In genomic region chr12:2892246-2892645, GRCh38 we compare ENCODE assay signal across 12 cellular contexts. TPM values are rescaled to one million over a fixed set of nuclear protein-coding genes. Genes with fewer than 3 reads are reported as not detected.
A peak's percentile ranks its signal among the peaks of the same experiment; 100 is the strongest.
DNase-seq lines count a peak whose midpoint lies in the region; ATAC-seq and TF ChIP-seq lines count a peak whose summit lies in the region.
"Had no signal": no experiment of that assay in that cellular context is flagged by ENCODE, and none has a peak within 500 bp of the region (broad histone marks: within the 10 kb centered on the region; RNA-seq: fewer than 3 reads in every experiment).

No MANE protein-coding gene starts in this region.

- DNase-seq in GM23338 (ENCODE audit: low spot score) (no peak), OCI-M1 (lab: John Stamatoyannopoulos, UW) (no peak), T1000 (lab: John Stamatoyannopoulos, UW) (no peak)
- DNase-seq in activated naive CD8-positive, alpha-beta T cell treated with anti-CD3 and anti-CD28 coated beads, Interleukin-2, amount 10 ng/mL, durations not matched to agents 7 days and 5 days: no peak
- DNase-seq: activated B cell treated with CpG ODN at 0.5 μM for 24 hours, NCI-H69 had no signal

- ATAC-seq in GM23338: no peak
- ATAC-seq in activated naive CD8-positive, alpha-beta T cell treated with anti-CD3 and anti-CD28 coated beads, Interleukin-2, amount 10 ng/mL, durations not matched to agents 7 days and 5 days (ENCODE audit: low read depth): no peak
- ATAC-seq in HG02610 (IDR thresholded peaks at IDR 0.05; ENCODE audit: unreplicated experiment): no peak
- ATAC-seq in HG03520 (IDR thresholded peaks at IDR 0.05; ENCODE audit: unreplicated experiment): no peak

- H3K9me3 Mint-ChIP-seq in GM23338: peaks cover 3% of the 10 kb centered on the region; the same call in 1 of the 3 replicates
- no peaks in the 10 kb centered on the region for H3K9me3 Mint-ChIP-seq in activated naive CD8-positive, alpha-beta T cell treated with anti-CD3 and anti-CD28 coated beads, Interleukin-2, amount 10 ng/mL, durations not matched to agents 7 days and 5 days
- H3K9me3 Mint-ChIP-seq: activated B cell treated with CpG ODN at 0.5 μM for 24 hours had no signal

- H3K36me3 ChIP-seq in ACC112 (ENCODE audit: insufficient read depth, low read length) (0 out of 2 replicates have a peak, but pooled peaks cover 3% of the 10 kb centered on the region), GM23338 (ENCODE audit: insufficient read depth) (peaks cover 16% of the 10 kb centered on the region; the same call in 1 of the 2 replicates), mesodermal cell (ENCODE audit: control insufficient read depth, insufficient read depth, low read length) (peaks cover 29% of the 10 kb centered on the region)

- H3K4me3 ChIP-seq in ACC112 (ENCODE audit: low read depth, low read length) (peak overlapping the region; percentile 85), GM23338 (0 out of 2 replicates have a peak overlapping the region, but pooled peaks have one; percentile 90), mesodermal cell (ENCODE audit: extremely low read depth, insufficient read depth, low read length, poor library complexity, severe bottlenecking) (peak overlapping the region; percentile 80)

- POLR2A ChIA-PET in activated naive CD8-positive, alpha-beta T cell treated with anti-CD3 and anti-CD28 coated beads, Interleukin-2, amount 10 ng/mL, durations not matched to agents 7 days and 5 days (lab: Charles Lee): no interaction called here

- peak overlapping the region; percentile 90; the same call in 1 of the 2 replicates for H3K4me2 ChIP-seq in GM23338

- peaks cover 10% of the 10 kb centered on the region; the same call in 1 of the 2 replicates for H4K20me1 ChIP-seq in GM23338 (replicated peaks; ENCODE audit: insufficient read depth)

- H3K4me1 Mint-ChIP-seq in GM23338: peaks cover 16% of the 10 kb centered on the region
- H3K4me1 Mint-ChIP-seq in activated naive CD8-positive, alpha-beta T cell treated with anti-CD3 and anti-CD28 coated beads, Interleukin-2, amount 10 ng/mL, durations not matched to agents 7 days and 5 days: peaks cover 24% of the 10 kb centered on the region

- no peaks in the 10 kb centered on the region for H3K9me2 ChIP-seq in GM23338 (ENCODE audit: insufficient read depth)

- peaks cover 21% of the 10 kb centered on the region for H3F3A ChIP-seq in GM23338 (replicated peaks; ENCODE audit: low read depth)

- H3K4me1 ChIP-seq in ACC112 (ENCODE audit: control insufficient read depth, insufficient read depth, low read length, unreplicated experiment): peaks cover 22% of the 10 kb centered on the region
- H3K4me1 ChIP-seq in GM23338 (ENCODE audit: insufficient read depth): peaks cover 3% of the 10 kb centered on the region
- H3K4me1 ChIP-seq in mesodermal cell (ENCODE audit: control insufficient read depth, insufficient read depth, low read length, poor library complexity, severe bottlenecking): no peaks in the 10 kb centered on the region

- peaks cover 21% of the 10 kb centered on the region for H3K36me3 Mint-ChIP-seq in GM23338 (ENCODE audit: low read depth)
- H3K36me3 Mint-ChIP-seq in activated naive CD8-positive, alpha-beta T cell treated with anti-CD3 and anti-CD28 coated beads, Interleukin-2, amount 10 ng/mL, durations not matched to agents 7 days and 5 days: peaks cover 8% of the 10 kb centered on the region

- H3K4me3 Mint-ChIP-seq in GM23338: peak overlapping the region; percentile 91
- peak overlapping the region; percentile 28 for H3K4me3 Mint-ChIP-seq in activated naive CD8-positive, alpha-beta T cell treated with anti-CD3 and anti-CD28 coated beads, Interleukin-2, amount 10 ng/mL, durations not matched to agents 7 days and 5 days

- no peak for TF ChIP-seq CTCF in GM23338 (conservative IDR thresholded peaks at IDR 0.05; ENCODE audit: low read depth in 2 of 2)

- peaks cover 19% of the 10 kb centered on the region for H3K27me3 Mint-ChIP-seq in GM23338 (ENCODE audit: insufficient read depth, low read depth, poor library complexity)
- no peaks in the 10 kb centered on the region for H3K27me3 Mint-ChIP-seq in activated naive CD8-positive, alpha-beta T cell treated with anti-CD3 and anti-CD28 coated beads, Interleukin-2, amount 10 ng/mL, durations not matched to agents 7 days and 5 days
- H3K27me3 Mint-ChIP-seq: activated B cell treated with CpG ODN at 0.5 μM for 24 hours had no signal

- H3K27ac Mint-ChIP-seq in GM23338: no peak overlapping the region
- no peak overlapping the region for H3K27ac Mint-ChIP-seq in activated naive CD8-positive, alpha-beta T cell treated with anti-CD3 and anti-CD28 coated beads, Interleukin-2, amount 10 ng/mL, durations not matched to agents 7 days and 5 days

- no peaks in the 10 kb centered on the region for H3K9me3 ChIP-seq in mesodermal cell (ENCODE audit: control insufficient read depth, low read length)

- H3K27me3 ChIP-seq in ACC112 (ENCODE audit: insufficient read depth, low read length) (no peaks in the 10 kb centered on the region), GM23338 (ENCODE audit: insufficient read depth) (no peaks in the 10 kb centered on the region)

- peaks cover 47% of the 10 kb centered on the region for H3K79me2 ChIP-seq in ACC112 (ENCODE audit: control insufficient read depth, insufficient read depth, low read length, unreplicated experiment)
- peaks cover 29% of the 10 kb centered on the region for H3K79me2 ChIP-seq in GM23338 (replicated peaks; ENCODE audit: insufficient read depth)

- 85 to 88% methylated on average over 6 to 10 of the region's 12 CpGs for WGBS in mesodermal cell (ENCODE audit: insufficient coverage in 2 of 2), 2 experiments

- H3K27ac ChIP-seq in ACC112 (ENCODE audit: low read depth, low read length) (peak overlapping the region; percentile 81), GM23338 (ENCODE audit: low read depth) (no peak overlapping the region), mesodermal cell (ENCODE audit: low read depth, low read length, severe bottlenecking) (no peak overlapping the region)

- H2AFZ ChIP-seq in ACC112 (ENCODE audit: low read length, unreplicated experiment) (no peak overlapping the region), GM23338 (no peak overlapping the region)

TF ChIP-seq in GM23338, 12 proteins besides CTCF, POLR2A, EP300 and RAD21:
- TF ChIP-seq NANOG (IDR thresholded peaks at IDR 0.05; ENCODE audit: borderline replicate concordance): no peak
- no peak for TF ChIP-seq EZH2phosphoT487 (IDR thresholded peaks at IDR 0.05; ENCODE audit: unreplicated experiment)
- no peak for TF ChIP-seq STAT1 (IDR thresholded peaks at IDR 0.05; ENCODE audit: unreplicated experiment)
- no peak for TF ChIP-seq POLR2AphosphoS5 (IDR thresholded peaks at IDR 0.05; ENCODE audit: low read depth)
- TF ChIP-seq ZNF331 (CRISPR knock-in tag; IDR thresholded peaks at IDR 0.05; ENCODE audit: low read depth): no peak
- TF ChIP-seq ETS1 (IDR thresholded peaks at IDR 0.05): no peak
- no peak for TF ChIP-seq CREB1 (CRISPR knock-in tag; IDR thresholded peaks at IDR 0.05; ENCODE audit: low read depth)
TF ChIP-seq in GM23338: peak in this region for 0.

RNA-seq across cellular contexts. Expression of gene TULP3, which starts 1.6 kb away (rescaled TPM):
- total RNA-seq in GM23338 (2014; rRNA removed; shearing (Covaris generic)): 17.5 and 18.8 TPM in 2 replicates
- polyA plus RNA-seq in GM23338 (2016; fragmentation: Nextera tagmentation; extraction: Ambion mirVana): 11.6 and 15.1 TPM in 2 replicates
- 1 to 10 TPM; 8.1 TPM for total RNA-seq in activated naive CD8-positive, alpha-beta T cell treated with anti-CD3 and anti-CD28 coated beads, Interleukin-2, amount 10 ng/mL, durations not matched to agents 7 days and 5 days
- polyA plus RNA-seq in mesodermal cell (2013, experiment 1 of 2): 36.4 TPM
- 34.4 TPM for polyA plus RNA-seq in mesodermal cell (2013, experiment 2 of 2)

RNA-seq across cellular contexts. Expression of gene RHNO1, which starts 15.2 kb away (rescaled TPM):
- 56.4 and 80.4 TPM in 2 replicates for total RNA-seq in GM23338 (2014; rRNA removed; shearing (Covaris generic))
- 63.8 and 71.1 TPM in 2 replicates for polyA plus RNA-seq in GM23338 (2016; fragmentation: Nextera tagmentation; extraction: Ambion mirVana)
- 10 to 100 TPM; 50.3 to 53.8 TPM for total RNA-seq in activated naive CD8-positive, alpha-beta T cell treated with anti-CD3 and anti-CD28 coated beads, Interleukin-2, amount 10 ng/mL, durations not matched to agents 7 days and 5 days
- polyA plus RNA-seq in mesodermal cell (2013, experiment 1 of 2): 56.5 TPM
- polyA plus RNA-seq in mesodermal cell (2013, experiment 2 of 2): 44.9 TPM

RNA-seq across cellular contexts. Expression of gene FOXM1, which starts 15.3 kb away (rescaled TPM):
- 73.4 and 98.1 TPM in 2 replicates for total RNA-seq in GM23338 (2014; rRNA removed; shearing (Covaris generic))
- polyA plus RNA-seq in GM23338 (2016; fragmentation: Nextera tagmentation; extraction: Ambion mirVana): 24.1 and 31.0 TPM in 2 replicates
- total RNA-seq in activated naive CD8-positive, alpha-beta T cell treated with anti-CD3 and anti-CD28 coated beads, Interleukin-2, amount 10 ng/mL, durations not matched to agents 7 days and 5 days: 10 to 100 TPM; 73.9 to 86.9 TPM
- polyA plus RNA-seq in mesodermal cell (2013, experiment 1 of 2): 54.0 TPM
- 52.0 TPM for polyA plus RNA-seq in mesodermal cell (2013, experiment 2 of 2)

RNA-seq across cellular contexts. Expression of gene TEX52, which starts 35.4 kb away (rescaled TPM):
- not detected in 2 replicates for total RNA-seq in GM23338 (2014; rRNA removed; shearing (Covaris generic))
- polyA plus RNA-seq in GM23338 (2016; fragmentation: Nextera tagmentation; extraction: Ambion mirVana): not detected in 2 replicates
- total RNA-seq in activated naive CD8-positive, alpha-beta T cell treated with anti-CD3 and anti-CD28 coated beads, Interleukin-2, amount 10 ng/mL, durations not matched to agents 7 days and 5 days: under 1 TPM in 1 of 2 experiments, not detected in 1; 0.34 TPM
- not detected for polyA plus RNA-seq in mesodermal cell (2013, experiment 1 of 2)
- polyA plus RNA-seq in mesodermal cell (2013, experiment 2 of 2): not detected
- total RNA-seq: activated B cell treated with CpG ODN at 0.5 μM for 24 hours, bronchial epithelial cell, omental fat pad had no signal

RNA-seq across cellular contexts. Expression of gene NRIP2, which starts 57.4 kb away (rescaled TPM):
- total RNA-seq in GM23338 (2014; rRNA removed; shearing (Covaris generic)): not detected in 2 replicates
- polyA plus RNA-seq in GM23338 (2016; fragmentation: Nextera tagmentation; extraction: Ambion mirVana): 0.40 and 0.66 TPM in 2 replicates
- not detected for total RNA-seq in activated naive CD8-positive, alpha-beta T cell treated with anti-CD3 and anti-CD28 coated beads, Interleukin-2, amount 10 ng/mL, durations not matched to agents 7 days and 5 days
- 0.96 TPM for polyA plus RNA-seq in mesodermal cell (2013, experiment 1 of 2)
- 0.76 TPM for polyA plus RNA-seq in mesodermal cell (2013, experiment 2 of 2)
- total RNA-seq: activated B cell treated with CpG ODN at 0.5 μM for 24 hours, bronchial epithelial cell had no signal
